ENCODE assay signal across 8 cellular contexts in the genomic region with DNA sequence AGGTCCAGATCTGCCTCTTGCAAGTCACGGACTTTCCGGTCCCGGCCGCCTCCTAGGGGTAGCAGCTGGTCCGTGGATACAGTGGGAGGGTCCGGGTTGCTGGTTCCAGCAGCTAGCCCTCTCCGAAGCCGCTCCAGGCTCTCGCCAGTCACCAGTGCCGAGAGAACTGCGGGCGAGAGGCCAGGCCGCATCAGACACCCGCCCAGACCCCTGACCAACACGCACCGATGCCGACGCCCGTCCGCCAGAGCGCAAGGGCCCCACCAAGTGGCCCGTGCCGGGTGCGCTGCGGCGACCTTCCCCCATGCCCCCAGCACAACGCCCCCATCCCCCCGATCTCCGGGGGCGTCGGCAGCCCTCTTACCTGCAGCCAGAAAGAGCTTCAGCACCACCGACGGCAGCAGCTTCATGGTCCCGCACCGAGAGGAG. TPM values are rescaled to one million over a fixed set of nuclear protein-coding genes. Genes with fewer than 3 reads are reported as not detected.
DNase-seq lines count a peak whose midpoint lies in the region; ATAC-seq and TF ChIP-seq lines count a peak whose summit lies in the region.

No MANE protein-coding gene starts in this region.

- peak overlapping the region; percentile 60 for H3K4me3 ChIP-seq in effector memory CD4-positive, alpha-beta T cell (ENCODE audit: insufficient read depth, low read depth, low read length, poor library complexity, severe bottlenecking)
- peak overlapping the region; percentile 49 for H3K4me3 ChIP-seq in lung
- H3K4me3 ChIP-seq in testis = peak overlapping the region; percentile 77 to 86

- TF ChIP-seq CTCF in lung (IDR thresholded peaks at IDR 0.05; ENCODE audit: control extremely low read depth, extremely low read depth) (no peak), testis (IDR thresholded peaks at IDR 0.05) (peak; percentile 7 to 24 (median 18))

- peak overlapping the region; percentile 82 for H3K4me3 Mint-ChIP-seq in activated naive CD4-positive, alpha-beta T cell treated with anti-CD3 and anti-CD28 coated beads, Interleukin-2, amount 10 ng/mL, durations not matched to agents 7 days and 5 days

- no peaks in the 10 kb centered on the region for H3K27me3 ChIP-seq in effector memory CD4-positive, alpha-beta T cell (replicated peaks; ENCODE audit: control insufficient read depth, insufficient read depth, low read length, poor library complexity, severe bottlenecking)
- H3K27me3 ChIP-seq in lung (ENCODE audit: control insufficient read depth, insufficient read depth) (no peaks in the 10 kb centered on the region), testis (no peaks in the 10 kb centered on the region)

- peak; percentile 20 for ATAC-seq in HG02981 (IDR thresholded peaks at IDR 0.05; ENCODE audit: unreplicated experiment)
- ATAC-seq in lung (ENCODE audit: insufficient read depth, low FRiP score) = peak; percentile 58

- peaks cover 20% of the 10 kb centered on the region for H3K27me3 Mint-ChIP-seq in activated naive CD4-positive, alpha-beta T cell treated with anti-CD3 and anti-CD28 coated beads, Interleukin-2, amount 10 ng/mL, durations not matched to agents 7 days and 5 days

- H3K4me1 ChIP-seq in effector memory CD4-positive, alpha-beta T cell (ENCODE audit: control insufficient read depth, insufficient read depth, low read length, poor library complexity, severe bottlenecking) = peaks cover 27% of the 10 kb centered on the region
- H3K4me1 ChIP-seq in lung (ENCODE audit: control insufficient read depth in 2 of 2, insufficient read depth in 2 of 2, low read length in 2 of 2) (peaks cover 17 to 20% of the 10 kb centered on the region in 2 donors), testis (peaks cover 16% of the 10 kb centered on the region)

- intact Hi-C loops in testis (cut with DNase I; ENCODE audit: low total_unique reads) = no loop called here

- H3K27ac ChIP-seq in effector memory CD4-positive, alpha-beta T cell (ENCODE audit: insufficient read depth, low read length, poor library complexity, severe bottlenecking) = no peak overlapping the region
- H3K27ac ChIP-seq in lung (ENCODE audit: low read depth in 1 of 2, low read length in 1 of 2) = peak overlapping the region; percentile 81 to 95
- peak overlapping the region; percentile 64 to 77 for H3K27ac ChIP-seq in testis

- DNase-seq in activated naive CD4-positive, alpha-beta T cell treated with anti-CD3 and anti-CD28 coated beads, Interleukin-2, amount 10 ng/mL, durations not matched to agents 7 days and 5 days = no peak
- no peak for DNase-seq in activated naive CD4-positive, alpha-beta T cell treated with Interleukin-2 at 50 U/mL for 16 hours
- DNase-seq in SHP77 treated with DMSO at 0.1 percent for 48 hours (lab: John Stamatoyannopoulos, UW) (peak; percentile 30), lung (ENCODE audit: low spot score) (peak; percentile 52), testis (peak; percentile 69)
- DNase-seq in effector memory CD4-positive, alpha-beta T cell = no peak
- DNase-seq in activated effector memory CD4-positive, alpha-beta T cell treated with anti-CD3 and anti-CD28 coated beads, Interleukin-2, amount 50 U/mL, for 16 hours = no peak

- peaks cover 78% of the 10 kb centered on the region for H3K4me1 Mint-ChIP-seq in activated naive CD4-positive, alpha-beta T cell treated with anti-CD3 and anti-CD28 coated beads, Interleukin-2, amount 10 ng/mL, durations not matched to agents 7 days and 5 days

- H3K36me3 Mint-ChIP-seq in activated naive CD4-positive, alpha-beta T cell treated with anti-CD3 and anti-CD28 coated beads, Interleukin-2, amount 10 ng/mL, durations not matched to agents 7 days and 5 days = peaks cover 49% of the 10 kb centered on the region

- H3K9me3 ChIP-seq in effector memory CD4-positive, alpha-beta T cell (ENCODE audit: control insufficient read depth, low read length) = no peaks in the 10 kb centered on the region
- H3K9me3 ChIP-seq in lung (ENCODE audit: control insufficient read depth in 2 of 2, insufficient read depth in 1 of 2, low read length in 1 of 2) (no peaks in the 10 kb centered on the region), testis (no peaks in the 10 kb centered on the region)

- no peaks in the 10 kb centered on the region for H3K36me3 ChIP-seq in effector memory CD4-positive, alpha-beta T cell (ENCODE audit: control insufficient read depth, insufficient read depth, low read length)
- H3K36me3 ChIP-seq in lung (ENCODE audit: control insufficient read depth in 2 of 2, insufficient read depth in 2 of 2, low read length in 2 of 2) = peaks cover 0 to 13% of the 10 kb centered on the region in 2 donors
- H3K36me3 ChIP-seq in testis (ENCODE audit: low read depth, missing control alignments) = no peaks in the 10 kb centered on the region

- no peaks in the 10 kb centered on the region for H3K9me3 Mint-ChIP-seq in activated naive CD4-positive, alpha-beta T cell treated with anti-CD3 and anti-CD28 coated beads, Interleukin-2, amount 10 ng/mL, durations not matched to agents 7 days and 5 days

- TF ChIP-seq POLR2A in testis (IDR thresholded peaks at IDR 0.05) = no peak

- H3K27ac Mint-ChIP-seq in activated naive CD4-positive, alpha-beta T cell treated with anti-CD3 and anti-CD28 coated beads, Interleukin-2, amount 10 ng/mL, durations not matched to agents 7 days and 5 days = peak overlapping the region; percentile 75

- 6 to 7% methylated on average over 34 to 35 of the region's 35 CpGs for WGBS in lung, 2 donors
- WGBS in testis, 2 donors = 0 to 2% methylated on average over 10 to 35 of the region's 35 CpGs

- CTCF ChIA-PET in activated naive CD4-positive, alpha-beta T cell treated with anti-CD3 and anti-CD28 coated beads, Interleukin-2, amount 10 ng/mL, durations not matched to agents 7 days and 5 days (lab: Charles Lee) = interaction anchor here (1.0 to 22.2 kb wide), 13 partner anchors 9 to 380 kb away, joined by 3 to 856 read pairs (median 3); partner anchors contain the start of gene EIF4EBP3

RNA-seq across cellular contexts. Expression of gene HBEGF, which starts 0.5 kb away (rescaled TPM):
- total RNA-seq in lung (10 to 100 TPM; 13.0 to 27.1 TPM), testis (10 to 100 TPM; 23.2 to 23.9 TPM)
- polyA plus RNA-seq in lung (10 to 100 TPM; 16.3 to 20.5 TPM), testis (ENCODE audit: insufficient read depth, low read depth, low replicate concordance) (8.2 TPM)

RNA-seq across cellular contexts. Expression of gene SLC4A9, which starts 14.1 kb away (rescaled TPM):
- total RNA-seq in lung = under 1 TPM; 0.11 to 0.18 TPM
- polyA plus RNA-seq in lung = under 1 TPM; 0.05 to 0.06 TPM
- 1 to 10 TPM in 1 of 2 donors, under 1 TPM in 1; 0.81 to 1.2 TPM for total RNA-seq in testis
- 1.2 TPM for polyA plus RNA-seq in testis (ENCODE audit: insufficient read depth, low read depth, low replicate concordance)

RNA-seq across cellular contexts. Expression of gene PFDN1, which starts 43.0 kb away (rescaled TPM):
- total RNA-seq in lung = 10 to 100 TPM; 42.0 to 45.3 TPM
- 100 to 1,000 TPM in 1 of 2 donors, 10 to 100 TPM in 1; 57.9 to 108 TPM for polyA plus RNA-seq in lung
- 100 to 1,000 TPM; 156 to 185 TPM for total RNA-seq in testis
- polyA plus RNA-seq in testis (ENCODE audit: insufficient read depth, low read depth, low replicate concordance) = 62.4 TPM

RNA-seq across cellular contexts. Expression of gene ANKHD1, which starts 55.7 kb away (rescaled TPM):
- total RNA-seq in lung = 100 to 1,000 TPM; 123 to 200 TPM
- polyA plus RNA-seq in lung = 10 to 100 TPM; 53.0 to 58.6 TPM
- total RNA-seq in testis = 100 to 1,000 TPM; 170 to 172 TPM
- polyA plus RNA-seq in testis (ENCODE audit: insufficient read depth, low read depth, low replicate concordance) = 70.0 TPM

Comparison
In these comparisons a context has a peak if more than half of its experiments do, and no peak if none do; other contexts are left out.
1. DNase-seq: peak in SHP77 treated with DMSO at 0.1 percent for 48 hours (single experiment), lung (single experiment) and testis (single experiment); none in activated naive CD4-positive, alpha-beta T cell treated with anti-CD3 and anti-CD28 coated beads, Interleukin-2, amount 10 ng/mL, durations not matched to agents 7 days and 5 days (single experiment), activated naive CD4-positive, alpha-beta T cell treated with Interleukin-2 at 50 U/mL for 16 hours (single experiment), effector memory CD4-positive, alpha-beta T cell (0 of 3) and activated effector memory CD4-positive, alpha-beta T cell treated with anti-CD3 and anti-CD28 coated beads, Interleukin-2, amount 50 U/mL, for 16 hours (single experiment).
2. Peak in every context shown above with its lines, with median percentiles within 50 percentile points of each other: H3K4me3 ChIP-seq.